ENCODE assay signal across 9 cellular contexts in genomic region chr11:77113382-77114088, GRCh38. TPM values are rescaled to one million over a fixed set of nuclear protein-coding genes. Genes with fewer than 3 reads are reported as not detected.
A peak's percentile ranks its signal among the peaks of the same experiment; 100 is the strongest.
DNase-seq lines count a peak whose midpoint lies in the region; ATAC-seq, FAIRE-seq and TF ChIP-seq lines count a peak whose summit lies in the region.
"Had no signal": no experiment of that assay in that cellular context is flagged by ENCODE, and none has a peak within 500 bp of the region (broad histone marks: within the 10 kb centered on the region; RNA-seq: fewer than 3 reads in every experiment).

No MANE protein-coding gene starts in this region.

- H3K27ac Mint-ChIP-seq in MCF 10A (ENCODE audit: low read depth, unreplicated experiment) (no peak overlapping the region), neural crest cell (ENCODE audit: unreplicated experiment) (no peak overlapping the region)

- intact Hi-C loops in MCF 10A (cut with micrococcal nuclease): loop anchor here (1.0 kb wide), 1 partner anchor 66 kb away; no protein-coding TSS in a partner anchor
- intact Hi-C loops in breast epithelium (cut with DNase I; ENCODE audit: low total_unique reads): no loop called here

- POLR2A ChIA-PET in MCF 10A (lab: Yijun Ruan, JAX): no interaction called here

- H3K27me3 ChIP-seq in breast epithelium (no peaks in the 10 kb centered on the region), bronchial epithelial cell (ENCODE audit: control insufficient read depth, insufficient read depth, low read length) (no peaks in the 10 kb centered on the region)

- H3K27ac ChIP-seq in breast epithelium: no peak overlapping the region
- H3K27ac ChIP-seq: skin epidermis had no signal

- no peak overlapping the region for H3K4me3 Mint-ChIP-seq in MCF 10A (ENCODE audit: unreplicated experiment)
- H3K4me3 Mint-ChIP-seq in neural crest cell: no peak overlapping the region

- CTCF ChIA-PET in MCF 10A (lab: Yijun Ruan, JAX): interaction anchor here (0.6 to 7.3 kb wide), 8 partner anchors 9 to 406 kb away, joined by 3 to 52 read pairs (median 4); partner anchors contain the start of gene MYO7A

- no peak for ATAC-seq in HG03521 (IDR thresholded peaks at IDR 0.05; ENCODE audit: unreplicated experiment)

- peak; percentile 60 for DNase-seq in MCF 10A (ENCODE audit: unreplicated experiment)
- DNase-seq in breast epithelium (ENCODE audit: low spot score in 2 of 2): no peak
- peak; percentile 63 for DNase-seq in NCI-H1092 treated with DMSO at 0.1 percent for 48 hours (lab: John Stamatoyannopoulos, UW)
- DNase-seq in bronchial epithelial cell (ENCODE audit: low read depth): peak; percentile 13
- DNase-seq in neural crest cell (ENCODE audit: low read depth, low spot score): peak; percentile 29
- no peak for DNase-seq in SW480 (ENCODE audit: low spot score)
- no peak for DNase-seq in NCI-H1436 treated with DMSO at 0.1 percent for 48 hours (lab: John Stamatoyannopoulos, UW)

- H3K4me1 Mint-ChIP-seq in MCF 10A (ENCODE audit: insufficient read depth, unreplicated experiment) (no peaks in the 10 kb centered on the region), neural crest cell (peaks cover 13% of the 10 kb centered on the region)

- H3K9me3 ChIP-seq in breast epithelium: no peaks in the 10 kb centered on the region

- H3K9me3 Mint-ChIP-seq in MCF 10A (ENCODE audit: unreplicated experiment) (no peaks in the 10 kb centered on the region), neural crest cell (no peaks in the 10 kb centered on the region)

- TF ChIP-seq POLR2A in breast epithelium (IDR thresholded peaks at IDR 0.05): no peak

- FAIRE-seq in bronchial epithelial cell (lab: Jason Lieb, UNC): no peak

- H3K4me3 ChIP-seq in breast epithelium: no peak overlapping the region
- H3K4me3 ChIP-seq in bronchial epithelial cell (ENCODE audit: low read depth, low read length): no peak overlapping the region
- H3K4me3 ChIP-seq: skin epidermis had no signal

- H3K27me3 Mint-ChIP-seq in MCF 10A (ENCODE audit: insufficient read depth, unreplicated experiment) (no peaks in the 10 kb centered on the region), neural crest cell (ENCODE audit: low read depth) (no peaks in the 10 kb centered on the region)

- H3K36me3 Mint-ChIP-seq in MCF 10A (ENCODE audit: insufficient read depth, unreplicated experiment) (peaks cover 6% of the 10 kb centered on the region), neural crest cell (ENCODE audit: low read depth) (no peaks in the 10 kb centered on the region)

- H3K36me3 ChIP-seq in breast epithelium: no peaks in the 10 kb centered on the region
- H3K36me3 ChIP-seq in bronchial epithelial cell (ENCODE audit: control insufficient read depth, insufficient read depth, low read length): no peaks in the 10 kb centered on the region

- TF ChIP-seq CTCF in MCF 10A (IDR thresholded peaks at IDR 0.05; ENCODE audit: unreplicated experiment): peak; percentile 47
- peak in 1 of 3 donors; percentile 17 for TF ChIP-seq CTCF in breast epithelium (IDR thresholded peaks at IDR 0.05)
- peak; percentile 68 for TF ChIP-seq CTCF in bronchial epithelial cell (IDR thresholded peaks at IDR 0.05; ENCODE audit: insufficient read depth, low read length, severe bottlenecking)
- peak; percentile 76 for TF ChIP-seq CTCF in neural crest cell (conservative IDR thresholded peaks at IDR 0.05)

- no peaks in the 10 kb centered on the region for H3K4me1 ChIP-seq in breast epithelium

- no TSS peak for BruUV-seq in MCF 10A (replicated peaks; lab: Mats Ljungman, UMichigan)

RNA-seq across cellular contexts. Expression of gene OMP, which starts 10.9 kb away (rescaled TPM):
- total RNA-seq in MCF 10A (2022) (not detected in 2 replicates), breast epithelium (not detected), bronchial epithelial cell (not detected in 2 replicates), neural crest cell (1.4 TPM in 1 of 2 replicates, not detected in the other)

RNA-seq across cellular contexts. Expression of gene MYO7A, which starts 14.5 kb away (rescaled TPM):
- total RNA-seq in MCF 10A (2022) (0.26 and 0.27 TPM in 2 replicates), breast epithelium (10 to 100 TPM in 1 of 3 donors, 1 to 10 TPM in 2; 4.3 to 23.5 (median 4.5) TPM), bronchial epithelial cell (under 0.01 and 0.13 TPM in 2 replicates), neural crest cell (2.1 and 2.5 TPM in 2 replicates)

RNA-seq across cellular contexts. Expression of gene CAPN5, which starts 46.8 kb away (rescaled TPM):
- total RNA-seq in MCF 10A (2022): 0.26 and 0.49 TPM in 2 replicates
- total RNA-seq in breast epithelium: 1 to 10 TPM; 2.8 to 6.1 (median 3.6) TPM
- 3.2 and 9.6 TPM in 2 replicates for total RNA-seq in bronchial epithelial cell
- 25.8 and 26.2 TPM in 2 replicates for total RNA-seq in neural crest cell

Comparison
In these comparisons a context has a peak if more than half of its experiments do, and no peak if none do; other contexts are left out.
1. DNase-seq: peak in MCF 10A (single experiment), NCI-H1092 treated with DMSO at 0.1 percent for 48 hours (single experiment), bronchial epithelial cell (single experiment) and neural crest cell (single experiment); none in breast epithelium (0 of 2), SW480 (single experiment) and NCI-H1436 treated with DMSO at 0.1 percent for 48 hours (single experiment).